ENCODE assay signal across 1 cellular context in the genomic region with DNA sequence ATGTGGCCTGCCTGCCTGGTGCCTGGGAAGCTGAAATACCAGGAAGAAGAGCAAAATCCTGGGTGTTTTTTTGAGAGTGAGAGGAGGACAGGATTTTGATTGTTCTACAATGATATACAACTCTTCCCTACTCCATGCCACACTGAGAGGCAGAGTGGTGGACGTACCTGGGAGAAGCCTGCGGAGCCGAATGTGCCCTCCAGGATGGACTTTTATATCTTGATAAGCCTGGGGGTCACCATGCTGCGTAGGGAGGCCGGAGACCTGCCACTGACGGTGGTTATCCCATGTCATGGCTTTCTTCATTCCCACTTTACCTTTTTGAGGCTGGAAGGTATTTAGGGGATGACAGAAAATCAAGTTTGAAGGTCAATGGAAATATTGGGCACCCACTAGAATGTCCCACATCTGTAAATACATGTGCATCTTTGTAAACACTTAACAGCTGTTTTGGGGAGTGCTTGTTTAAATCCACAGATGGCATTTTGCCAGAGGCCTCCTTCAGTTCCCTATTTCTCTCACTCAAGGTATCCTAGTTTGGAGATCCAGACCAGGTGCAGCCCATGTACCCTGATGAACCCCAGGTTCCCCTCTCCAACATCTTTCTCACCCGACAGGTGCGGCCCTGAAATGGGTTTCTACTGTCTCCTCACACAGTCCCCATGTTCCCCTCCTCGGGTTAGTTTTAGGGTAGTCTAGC.
TF ChIP-seq lines count a peak whose summit lies in the region.

No MANE protein-coding gene starts in this region.

TF ChIP-seq in K562, 482 proteins besides CTCF, POLR2A, EP300 and RAD21:
- TF ChIP-seq NFIC (IDR thresholded peaks at IDR 0.05) (peak; percentile 17; the same call in 1 of the 2 replicates), NR1H2 (CRISPR knock-in tag; IDR thresholded peaks at IDR 0.05) (no peak)
TF ChIP-seq in K562: peak in this region for 1.
